In the genomic region with DNA sequence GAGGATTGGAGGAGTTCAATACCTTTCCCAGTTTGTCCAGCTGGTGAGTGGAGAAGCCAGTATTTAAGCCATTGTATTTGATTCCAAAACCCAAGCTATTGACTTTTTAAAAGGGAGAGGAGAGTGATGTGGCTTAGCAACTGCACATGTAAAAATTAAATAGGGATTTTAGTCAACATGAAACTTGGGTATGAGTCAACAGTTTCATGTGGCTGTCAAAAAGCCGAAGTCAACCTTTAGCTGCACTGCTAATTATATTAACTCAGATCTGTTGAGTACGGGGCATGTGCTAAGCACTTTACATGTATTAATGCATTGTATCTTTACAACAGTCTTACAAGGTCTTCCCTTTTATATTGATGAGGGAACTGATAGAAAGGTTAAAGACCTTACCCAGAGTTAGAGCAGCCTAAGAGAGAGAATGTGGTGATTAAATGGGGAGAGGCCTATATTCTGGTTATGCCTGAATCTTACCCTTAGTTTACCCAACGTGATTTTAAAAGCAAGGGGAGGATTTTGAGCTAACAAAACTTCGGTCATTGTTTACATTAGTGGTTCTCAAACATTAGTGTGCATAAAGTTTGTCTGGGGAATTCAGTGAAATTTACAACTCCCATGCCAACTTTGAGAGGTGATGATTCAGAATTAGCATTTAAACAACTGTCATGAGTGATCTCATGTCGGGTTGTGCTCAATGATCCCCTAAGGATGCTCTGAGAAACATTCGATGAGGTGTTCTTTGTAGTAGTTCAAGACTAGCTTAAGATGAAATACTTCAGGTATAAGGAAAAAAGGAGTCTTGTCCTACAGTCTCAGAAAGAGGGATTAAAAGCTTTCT, we compare ENCODE assay signal across 13 cellular contexts. TPM values are rescaled to one million over a fixed set of nuclear protein-coding genes. Genes with fewer than 3 reads are reported as not detected.
DNase-seq lines count a peak whose midpoint lies in the region; ATAC-seq and TF ChIP-seq lines count a peak whose summit lies in the region.
"Had no signal": no experiment of that assay in that cellular context is flagged by ENCODE, and none has a peak within 500 bp of the region (broad histone marks: within the 10 kb centered on the region; RNA-seq: fewer than 3 reads in every experiment).

No MANE protein-coding gene starts in this region.

- ATAC-seq in GM19438 (IDR thresholded peaks at IDR 0.05; ENCODE audit: low read depth, unreplicated experiment) (peak; percentile 98), HG02885 (IDR thresholded peaks at IDR 0.05; ENCODE audit: poor library complexity, unreplicated experiment) (peak; percentile 99)
- ATAC-seq: left lobe of liver had no signal

- no peaks in the 10 kb centered on the region for H3K79me2 ChIP-seq in KMS-11 (ENCODE audit: insufficient read depth, low read depth)

- H3K4me3 Mint-ChIP-seq in activated CD4-positive, alpha-beta memory T cell treated with anti-CD3 and anti-CD28 coated beads, Interleukin-2, amount 10 ng/mL, durations not matched to agents 7 days and 5 days = no peak overlapping the region
- H3K4me3 Mint-ChIP-seq: B cell; central memory CD8-positive, alpha-beta T cell had no signal

- no peak overlapping the region for H3K9ac ChIP-seq in KMS-11

- no peaks in the 10 kb centered on the region for H4K20me1 ChIP-seq in KMS-11 (ENCODE audit: insufficient read depth)

- no peak overlapping the region for H3K27ac ChIP-seq in KMS-11

- in situ Hi-C loops in GM13977 (cut with MboI; ENCODE audit: low pct_unique_long_range_greater_than_20kb, low sequenced_read_pairs, unreplicated experiment) = no loop called here

- peak; percentile 58 for DNase-seq in GM13977 (ENCODE audit: low spot score)
- DNase-seq in GF-D8 (lab: John Stamatoyannopoulos, UW) = no peak
- no peak for DNase-seq in SHP77 treated with DMSO at 0.1 percent for 48 hours (lab: John Stamatoyannopoulos, UW)
- DNase-seq in activated CD4-positive, alpha-beta memory T cell treated with anti-CD3 and anti-CD28 coated beads, Interleukin-2, amount 10 ng/mL, durations not matched to agents 7 days and 5 days = no peak
- DNase-seq in stimulated activated naive CD4-positive, alpha-beta T cell (lab: John Stamatoyannopoulos, UW) = no peak
- DNase-seq: NCI-H524 treated with DMSO at 0.1 percent for 48 hours, retina had no signal

- H3K27me3 ChIP-seq in KMS-11 (ENCODE audit: insufficient read depth, low read depth) = no peaks in the 10 kb centered on the region; the same call in 1 of the 2 replicates

- peaks cover 6% of the 10 kb centered on the region for H3K9me3 Mint-ChIP-seq in activated CD4-positive, alpha-beta memory T cell treated with anti-CD3 and anti-CD28 coated beads, Interleukin-2, amount 10 ng/mL, durations not matched to agents 7 days and 5 days
- H3K9me3 Mint-ChIP-seq: central memory CD8-positive, alpha-beta T cell had no signal

- POLR2A ChIA-PET in activated CD4-positive, alpha-beta memory T cell treated with anti-CD3 and anti-CD28 coated beads, Interleukin-2, amount 10 ng/mL, durations not matched to agents 7 days and 5 days (lab: Charles Lee) = no interaction called here

- H2AFZ ChIP-seq in KMS-11 (ENCODE audit: low read depth) = no peak overlapping the region

- no peak overlapping the region for H3K4me3 ChIP-seq in KMS-11 (IDR thresholded peaks at IDR 0.05; ENCODE audit: insufficient read depth, low read depth, low read length)

- no peaks in the 10 kb centered on the region for H3K36me3 Mint-ChIP-seq in activated CD4-positive, alpha-beta memory T cell treated with anti-CD3 and anti-CD28 coated beads, Interleukin-2, amount 10 ng/mL, durations not matched to agents 7 days and 5 days (ENCODE audit: low read depth)

- CTCF ChIA-PET in activated CD4-positive, alpha-beta memory T cell treated with anti-CD3 and anti-CD28 coated beads, Interleukin-2, amount 10 ng/mL, durations not matched to agents 7 days and 5 days (lab: Charles Lee) = no interaction called here

- H3K4me1 Mint-ChIP-seq in activated CD4-positive, alpha-beta memory T cell treated with anti-CD3 and anti-CD28 coated beads, Interleukin-2, amount 10 ng/mL, durations not matched to agents 7 days and 5 days = peaks cover 2% of the 10 kb centered on the region
- H3K4me1 Mint-ChIP-seq: B cell; central memory CD8-positive, alpha-beta T cell had no signal

- H3K27me3 Mint-ChIP-seq in activated CD4-positive, alpha-beta memory T cell treated with anti-CD3 and anti-CD28 coated beads, Interleukin-2, amount 10 ng/mL, durations not matched to agents 7 days and 5 days = peaks cover 37% of the 10 kb centered on the region

- peak overlapping the region; percentile 39 for H3K4me2 ChIP-seq in KMS-11

- TF ChIP-seq CTCF in GM13977 (IDR thresholded peaks at IDR 0.05; ENCODE audit: extremely low read depth, insufficient read depth, missing control alignments) (no peak), KMS-11 (conservative IDR thresholded peaks at IDR 0.05; ENCODE audit: low read depth, low read length) (no peak)

- H3K27ac Mint-ChIP-seq in activated CD4-positive, alpha-beta memory T cell treated with anti-CD3 and anti-CD28 coated beads, Interleukin-2, amount 10 ng/mL, durations not matched to agents 7 days and 5 days = no peak overlapping the region
- H3K27ac Mint-ChIP-seq: B cell had no signal

- peaks cover 18% of the 10 kb centered on the region for H3K4me1 ChIP-seq in KMS-11 (ENCODE audit: low read depth, poor library complexity, severe bottlenecking)

- H3K36me3 ChIP-seq in KMS-11 (ENCODE audit: insufficient read depth) = no peaks in the 10 kb centered on the region

RNA-seq across cellular contexts. Expression of gene SLC35F3, which starts 6.9 kb away (rescaled TPM):
- total RNA-seq in activated CD4-positive, alpha-beta memory T cell treated with anti-CD3 and anti-CD28 coated beads, Interleukin-2, amount 10 ng/mL, durations not matched to agents 7 days and 5 days = 10 to 100 TPM; 10.7 to 11.3 TPM
- total RNA-seq: B cell had no signal
